ENCODE assay signal across 1 cellular context in genomic region chrX:131063613-131064012, GRCh38.
TF ChIP-seq lines count a peak whose summit lies in the region.

No MANE protein-coding gene starts in this region.

TF ChIP-seq in GM12878, 131 proteins besides CTCF, POLR2A, EP300 and RAD21 (continued from another document):
- TF ChIP-seq FOXK2 (IDR thresholded peaks at IDR 0.05): no peak
- no peak for TF ChIP-seq BCL3 (IDR thresholded peaks at IDR 0.05; ENCODE audit: borderline replicate concordance, insufficient read depth, low read depth, low read length, poor library complexity, severe bottlenecking)
- TF ChIP-seq MTA2 (IDR thresholded peaks at IDR 0.05; ENCODE audit: low read depth): no peak
- no peak for TF ChIP-seq USF2 (IDR thresholded peaks at IDR 0.05; ENCODE audit: borderline replicate concordance, low read depth, low read length)
- TF ChIP-seq SREBF1 (IDR thresholded peaks at IDR 0.05; ENCODE audit: low read length): no peak
- TF ChIP-seq HDAC6 (IDR thresholded peaks at IDR 0.05; ENCODE audit: unreplicated experiment): no peak
- TF ChIP-seq BMI1 (IDR thresholded peaks at IDR 0.05; ENCODE audit: borderline replicate concordance): no peak
- no peak for TF ChIP-seq NRF1 (conservative IDR thresholded peaks at IDR 0.05; ENCODE audit: low read depth, low read length)
- TF ChIP-seq NKRF (conservative IDR thresholded peaks at IDR 0.05): no peak
- TF ChIP-seq ZNF622 (IDR thresholded peaks at IDR 0.05): no peak
- no peak for TF ChIP-seq ZNF217 (IDR thresholded peaks at IDR 0.05)
- no peak for TF ChIP-seq ATF7 (IDR thresholded peaks at IDR 0.05; ENCODE audit: low read depth)
- TF ChIP-seq RELB (IDR thresholded peaks at IDR 0.05; ENCODE audit: low read depth): no peak
- TF ChIP-seq LARP7 (IDR thresholded peaks at IDR 0.05): no peak
- TF ChIP-seq WRNIP1 (IDR thresholded peaks at IDR 0.05; ENCODE audit: borderline replicate concordance, low read depth, low read length): no peak
